In genomic region chr10:35379226-35380137, GRCh38 we compare ENCODE assay signal across 1 cellular context.
TF ChIP-seq lines count a peak whose summit lies in the region.

No MANE protein-coding gene starts in this region.

TF ChIP-seq in K562, 482 proteins besides CTCF, POLR2A, EP300 and RAD21 (continued from another document and continues in another):
- TF ChIP-seq MNT (conservative IDR thresholded peaks at IDR 0.05) (peak; percentile 53 to 70; a peak in 3 of 4 replicates), ZNF395 (CRISPR knock-in tag; IDR thresholded peaks at IDR 0.05) (peak; percentile 42; the same call in 1 of the 2 replicates), PTBP1 (IDR thresholded peaks at IDR 0.05; ENCODE audit: low read depth, low read length) (no peak), SPI1 (IDR thresholded peaks at IDR 0.05; ENCODE audit: borderline replicate concordance, low read depth, low read length) (0 out of 2 replicates have a peak, but pooled peaks have one; percentile 6), ZBTB12 (CRISPR knock-in tag; IDR thresholded peaks at IDR 0.05) (0 out of 2 replicates have a peak, but pooled peaks have one; percentile 35), SMAD1 (IDR thresholded peaks at IDR 0.05; ENCODE audit: low read depth, low read length, partially characterized antibody) (peak; percentile 49), MGA (IDR thresholded peaks at IDR 0.05) (0 out of 2 replicates have a peak, but pooled peaks have one; percentile 14), CBX8 (IDR thresholded peaks at IDR 0.05; ENCODE audit: borderline replicate concordance, extremely low read depth, low read depth, low read length, poor library complexity, severe bottlenecking) (no peak), CAMTA2 (CRISPR knock-in tag; conservative IDR thresholded peaks at IDR 0.05) (no peak), ASH1L (IDR thresholded peaks at IDR 0.05; ENCODE audit: borderline replicate concordance, low read depth, partially characterized antibody) (no peak), NONO (IDR thresholded peaks at IDR 0.05; ENCODE audit: low read depth in 2 of 2, low read length in 1 of 2) (0 out of 4 replicates have a peak, but pooled peaks of 1 of the 2 experiments have one; percentile 12), NEUROD1 (IDR thresholded peaks at IDR 0.05; ENCODE audit: borderline replicate concordance, low read depth, low read length, partially characterized antibody) (peak; percentile 78), TBL1XR1 (IDR thresholded peaks at IDR 0.05; ENCODE audit: low read length in 2 of 2) (peak in 1 of 2 experiments; percentile 61; a peak in 2 of 4 replicates), KDM1A (IDR thresholded peaks at IDR 0.05) (peak; percentile 81 to 82), ELF1 (tag; IDR thresholded peaks at IDR 0.05) (peak; percentile 65), TAF1 (IDR thresholded peaks at IDR 0.05; ENCODE audit: control insufficient read depth, extremely low read depth, insufficient read depth, low read length, severe bottlenecking) (peak; percentile 19), ETV5 (CRISPR knock-in tag; IDR thresholded peaks at IDR 0.05; ENCODE audit: low read depth) (peak; percentile 77), YY1 (IDR thresholded peaks at IDR 0.05; ENCODE audit: borderline replicate concordance in 1 of 3, control insufficient read depth in 1 of 3, extremely low read depth in 1 of 3, insufficient read depth in 3 of 3, insufficient read length in 1 of 3, insufficient replicate concordance in 2 of 3, low read depth in 1 of 3, low read length in 2 of 3) (peak in 1 of 3 experiments; percentile 50), ZNF75A (CRISPR knock-in tag; IDR thresholded peaks at IDR 0.05) (0 out of 2 replicates have a peak, but pooled peaks have one; percentile 56), NFE2 (IDR thresholded peaks at IDR 0.05; ENCODE audit: low read depth) (0 out of 2 replicates have a peak, but pooled peaks have one; percentile 13), CREM (IDR thresholded peaks at IDR 0.05; ENCODE audit: low read depth) (peak; percentile 61; the same call in 1 of the 2 replicates), STAT5A (IDR thresholded peaks at IDR 0.05; ENCODE audit: borderline replicate concordance, low read length) (peak; percentile 44), ATF7 (IDR thresholded peaks at IDR 0.05) (peak; percentile 54; the same call in 1 of the 2 replicates), GATA2 (CRISPR knock-in tag; IDR thresholded peaks at IDR 0.05) (peak; percentile 77; the same call in 1 of the 2 replicates), ELK1 (CRISPR knock-in tag; IDR thresholded peaks at IDR 0.05) (no peak), MAX (CRISPR knock-in tag; IDR thresholded peaks at IDR 0.05) (no peak), CBFA2T3 (IDR thresholded peaks at IDR 0.05) (peak; percentile 93), FOXM1 (IDR thresholded peaks at IDR 0.05; ENCODE audit: low read depth) (peak; percentile 77), FOXM1 (CRISPR knock-in tag; IDR thresholded peaks at IDR 0.05; ENCODE audit: low read depth) (no peak), RFX1 (IDR thresholded peaks at IDR 0.05) (no peak)
- TF ChIP-seq, protein P1, sequence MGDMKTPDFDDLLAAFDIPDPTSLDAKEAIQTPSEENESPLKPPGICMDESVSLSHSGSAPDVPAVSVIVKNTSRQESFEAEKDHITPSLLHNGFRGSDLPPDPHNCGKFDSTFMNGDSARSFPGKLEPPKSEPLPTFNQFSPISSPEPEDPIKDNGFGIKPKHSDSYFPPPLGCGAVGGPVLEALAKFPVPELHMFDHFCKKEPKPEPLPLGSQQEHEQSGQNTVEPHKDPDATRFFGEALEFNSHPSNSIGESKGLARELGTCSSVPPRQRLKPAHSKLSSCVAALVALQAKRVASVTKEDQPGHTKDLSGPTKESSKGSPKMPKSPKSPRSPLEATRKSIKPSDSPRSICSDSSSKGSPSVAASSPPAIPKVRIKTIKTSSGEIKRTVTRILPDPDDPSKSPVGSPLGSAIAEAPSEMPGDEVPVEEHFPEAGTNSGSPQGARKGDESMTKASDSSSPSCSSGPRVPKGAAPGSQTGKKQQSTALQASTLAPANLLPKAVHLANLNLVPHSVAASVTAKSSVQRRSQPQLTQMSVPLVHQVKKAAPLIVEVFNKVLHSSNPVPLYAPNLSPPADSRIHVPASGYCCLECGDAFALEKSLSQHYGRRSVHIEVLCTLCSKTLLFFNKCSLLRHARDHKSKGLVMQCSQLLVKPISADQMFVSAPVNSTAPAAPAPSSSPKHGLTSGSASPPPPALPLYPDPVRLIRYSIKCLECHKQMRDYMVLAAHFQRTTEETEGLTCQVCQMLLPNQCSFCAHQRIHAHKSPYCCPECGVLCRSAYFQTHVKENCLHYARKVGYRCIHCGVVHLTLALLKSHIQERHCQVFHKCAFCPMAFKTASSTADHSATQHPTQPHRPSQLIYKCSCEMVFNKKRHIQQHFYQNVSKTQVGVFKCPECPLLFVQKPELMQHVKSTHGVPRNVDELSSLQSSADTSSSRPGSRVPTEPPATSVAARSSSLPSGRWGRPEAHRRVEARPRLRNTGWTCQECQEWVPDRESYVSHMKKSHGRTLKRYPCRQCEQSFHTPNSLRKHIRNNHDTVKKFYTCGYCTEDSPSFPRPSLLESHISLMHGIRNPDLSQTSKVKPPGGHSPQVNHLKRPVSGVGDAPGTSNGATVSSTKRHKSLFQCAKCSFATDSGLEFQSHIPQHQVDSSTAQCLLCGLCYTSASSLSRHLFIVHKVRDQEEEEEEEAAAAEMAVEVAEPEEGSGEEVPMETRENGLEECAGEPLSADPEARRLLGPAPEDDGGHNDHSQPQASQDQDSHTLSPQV (IDR thresholded peaks at IDR 0.05): peak; percentile 45; the same call in 1 of the 2 replicates
- TF ChIP-seq, protein P2, sequence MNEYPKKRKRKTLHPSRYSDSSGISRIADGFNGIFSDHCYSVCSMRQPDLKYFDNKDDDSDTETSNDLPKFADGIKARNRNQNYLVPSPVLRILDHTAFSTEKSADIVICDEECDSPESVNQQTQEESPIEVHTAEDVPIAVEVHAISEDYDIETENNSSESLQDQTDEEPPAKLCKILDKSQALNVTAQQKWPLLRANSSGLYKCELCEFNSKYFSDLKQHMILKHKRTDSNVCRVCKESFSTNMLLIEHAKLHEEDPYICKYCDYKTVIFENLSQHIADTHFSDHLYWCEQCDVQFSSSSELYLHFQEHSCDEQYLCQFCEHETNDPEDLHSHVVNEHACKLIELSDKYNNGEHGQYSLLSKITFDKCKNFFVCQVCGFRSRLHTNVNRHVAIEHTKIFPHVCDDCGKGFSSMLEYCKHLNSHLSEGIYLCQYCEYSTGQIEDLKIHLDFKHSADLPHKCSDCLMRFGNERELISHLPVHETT (CRISPR knock-in tag; conservative IDR thresholded peaks at IDR 0.05 in 1 of 2, IDR thresholded peaks at IDR 0.05 in 1 of 2): 0 out of 4 replicates have a peak, but pooled peaks of 1 of the 2 experiments have one; percentile 24
